8 cellular contexts compared by ENCODE assay signal in genomic region chr21:34374462-34374861, GRCh38. TPM values are rescaled to one million over a fixed set of nuclear protein-coding genes. Genes with fewer than 3 reads are reported as not detected.
"Had no signal": no experiment of that assay in that cellular context is flagged by ENCODE, and none has a peak within 500 bp of the region (broad histone marks: within the 10 kb centered on the region; RNA-seq: fewer than 3 reads in every experiment).

No MANE protein-coding gene starts in this region.

RNA-seq across cellular contexts. Expression of gene KCNE2, which starts 10.7 kb away (rescaled TPM):
- total RNA-seq: LHCN-M2, MCF 10A, NCI-H460, OCI-LY7, PC-9, RPMI7951, SK-MEL-5 had no signal

RNA-seq across cellular contexts. Expression of gene SMIM34, which starts 49.3 kb away (rescaled TPM):
- total RNA-seq: LHCN-M2, MCF 10A, NCI-H460, OCI-LY7, PC-9, RPMI7951, SJCRH30, SK-MEL-5 had no signal
